28 cellular contexts compared by ENCODE assay signal in the genomic region with DNA sequence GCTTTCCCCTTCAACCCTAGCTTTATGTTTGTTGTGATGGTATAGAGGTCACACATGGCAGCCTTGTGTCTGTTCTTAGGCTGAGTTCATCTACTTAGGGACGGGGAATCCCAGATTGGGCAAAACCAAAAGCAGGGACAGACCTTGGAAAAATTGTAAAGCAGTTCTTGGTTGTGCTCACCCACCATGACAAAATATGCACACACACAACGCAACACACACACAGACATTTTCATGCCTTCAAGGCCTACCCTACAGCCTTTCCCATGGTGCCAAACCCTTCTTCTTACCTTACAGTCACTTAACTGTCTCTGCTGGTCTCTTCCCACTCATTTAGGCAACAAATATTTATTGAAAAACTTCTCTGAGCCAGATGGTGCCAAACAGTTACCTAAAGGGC. TPM values are rescaled to one million over a fixed set of nuclear protein-coding genes. Genes with fewer than 3 reads are reported as not detected.
DNase-seq lines count a peak whose midpoint lies in the region; ATAC-seq, FAIRE-seq and TF ChIP-seq lines count a peak whose summit lies in the region.
"Had no signal": no experiment of that assay in that cellular context is flagged by ENCODE, and none has a peak within 500 bp of the region (broad histone marks: within the 10 kb centered on the region; RNA-seq: fewer than 3 reads in every experiment).

No MANE protein-coding gene starts in this region.

- intact Hi-C loops in dorsolateral prefrontal cortex (cut with DNase I) (no loop called here), gastrocnemius medialis (cut with DNase I; ENCODE audit: low total_unique reads) (no loop called here), Caco-2 (cut with micrococcal nuclease; ENCODE audit: unreplicated experiment) (no loop called here)

- H3K27ac ChIP-seq in dorsolateral prefrontal cortex (peak overlapping the region in 35 of 59 donors; percentile 1 to 99 (median 37)), gastrocnemius medialis (peak overlapping the region in 3 of 4 donors; percentile 7 to 88 (median 10))
- H3K27ac ChIP-seq: HL-60, Peyer's patch, SJCRH30 had no signal

- peak; percentile 90 for FAIRE-seq in GM12891 (lab: Jason Lieb, UNC)
- FAIRE-seq: GM12892, GM18507, HepG2, K562 had no signal

- H3K9me3 Mint-ChIP-seq in Caco-2 (ENCODE audit: unreplicated experiment): no peaks in the 10 kb centered on the region
- H3K9me3 Mint-ChIP-seq: CD8-positive, alpha-beta T cell; H9; HFFc6 had no signal

- TF ChIP-seq POLR2A in GM12891 (IDR thresholded peaks at IDR 0.05; ENCODE audit: low read depth, low read length) (no peak), gastrocnemius medialis (IDR thresholded peaks at IDR 0.05) (no peak)

- H3K36me3 ChIP-seq in gastrocnemius medialis: no peaks in the 10 kb centered on the region
- no peaks in the 10 kb centered on the region for H3K36me3 ChIP-seq in Caco-2 (ENCODE audit: control insufficient read depth, insufficient read depth, low read length)
- H3K36me3 ChIP-seq: Peyer's patch had no signal

- in situ Hi-C loops in gastrocnemius medialis (cut with MboI; ENCODE audit: low sequenced_read_pairs in 4 of 4): no loop called here

- ATAC-seq in gastrocnemius medialis (no peak), GM21447 (IDR thresholded peaks at IDR 0.05; ENCODE audit: unreplicated experiment) (no peak)
- ATAC-seq: CD8-positive, alpha-beta T cell; HepG2; K562 had no signal

- DNase-seq in GM12891 (ENCODE audit: insufficient read length, low spot score) (no peak), NCI-H446 treated with DMSO at 0.1 percent for 48 hours (lab: John Stamatoyannopoulos, UW) (peak; percentile 19), dorsolateral prefrontal cortex (no peak), gastrocnemius medialis (no peak), COR-L47 (lab: John Stamatoyannopoulos, UW) (no peak), Caco-2 (no peak)
- DNase-seq: ACHN; C1 segment of cervical spinal cord; CD8-positive, alpha-beta T cell; DMS79; H9; HFFc6; NCI-H1105; NCI-H2081; NCI-H2171; NCI-H345; NCI-H524 treated with DMSO at 0.1 percent for 48 hours; NCI-H82; Peyer's patch; SJCRH30; T-helper 1 cell had no signal

- BruUV-seq in Caco-2 (replicated peaks; lab: Mats Ljungman, UMichigan): no TSS peak

- CTCF ChIA-PET in Caco-2 (lab: Charles Lee): no interaction called here

- H3K27me3 ChIP-seq in dorsolateral prefrontal cortex (no peaks in the 10 kb centered on the region), gastrocnemius medialis (no peaks in the 10 kb centered on the region), Caco-2 (replicated peaks; ENCODE audit: control insufficient read depth, insufficient read depth, low read length) (no peaks in the 10 kb centered on the region)
- H3K27me3 ChIP-seq: Peyer's patch, SJCRH30 had no signal

- no peak overlapping the region for H3K27ac Mint-ChIP-seq in Caco-2 (ENCODE audit: unreplicated experiment)
- H3K27ac Mint-ChIP-seq: CD8-positive, alpha-beta T cell; HFFc6 had no signal

- POLR2A ChIA-PET in Caco-2 (lab: Charles Lee): no interaction called here

- TF ChIP-seq CTCF in dorsolateral prefrontal cortex (IDR thresholded peaks at IDR 0.05 in 54 of 56, conservative IDR thresholded peaks at IDR 0.05 in 2 of 56; ENCODE audit: low read depth in 1 of 56, partially characterized antibody in 56 of 56) (no peak), gastrocnemius medialis (IDR thresholded peaks at IDR 0.05 in 4 of 5, conservative IDR thresholded peaks at IDR 0.05 in 1 of 5) (no peak), Caco-2 (IDR thresholded peaks at IDR 0.05; ENCODE audit: insufficient read depth in 1 of 2, low read depth in 1 of 2, low read length in 1 of 2, severe bottlenecking in 1 of 2, unreplicated experiment in 1 of 2) (no peak)

- H3K4me1 ChIP-seq in gastrocnemius medialis (peaks cover 24 to 38% of the 10 kb centered on the region in 2 donors), Caco-2 (no peaks in the 10 kb centered on the region)

- H3K4me1 Mint-ChIP-seq in Caco-2 (ENCODE audit: low read depth, unreplicated experiment): no peaks in the 10 kb centered on the region

- no peaks in the 10 kb centered on the region for H3K27me3 Mint-ChIP-seq in Caco-2 (ENCODE audit: insufficient read depth, unreplicated experiment)

- H3K4me3 ChIP-seq in dorsolateral prefrontal cortex (no peak overlapping the region), gastrocnemius medialis (no peak overlapping the region), Caco-2 (ENCODE audit: low read depth, low read length) (no peak overlapping the region)
- H3K4me3 ChIP-seq: K562, Peyer's patch, SJCRH30 had no signal

- H3K4me3 Mint-ChIP-seq in Caco-2 (ENCODE audit: unreplicated experiment): no peak overlapping the region
- H3K4me3 Mint-ChIP-seq: CD8-positive, alpha-beta T cell; H9; HFFc6 had no signal

- no peaks in the 10 kb centered on the region for H3K9me3 ChIP-seq in gastrocnemius medialis
- H3K9me3 ChIP-seq in Caco-2: no peaks in the 10 kb centered on the region
- H3K9me3 ChIP-seq: Peyer's patch, SJCRH30 had no signal

- no peaks in the 10 kb centered on the region for H3K36me3 Mint-ChIP-seq in Caco-2 (ENCODE audit: insufficient read depth, unreplicated experiment)
- H3K36me3 Mint-ChIP-seq: CD8-positive, alpha-beta T cell had no signal

TF ChIP-seq in GM12891, 5 proteins besides CTCF, POLR2A, EP300 and RAD21:
- TF ChIP-seq TAF1 (IDR thresholded peaks at IDR 0.05; ENCODE audit: low read depth, low read length): no peak
- TF ChIP-seq SPI1 (IDR thresholded peaks at IDR 0.05; ENCODE audit: low read depth, low read length): no peak
- no peak for TF ChIP-seq POLR2AphosphoS5 (IDR thresholded peaks at IDR 0.05; ENCODE audit: low read depth, low read length)
- TF ChIP-seq POU2F2 (IDR thresholded peaks at IDR 0.05; ENCODE audit: low read depth, low read length): no peak
- peak; percentile 68 for TF ChIP-seq PAX5 (IDR thresholded peaks at IDR 0.05; ENCODE audit: insufficient read depth, low read length, severe bottlenecking)

RNA-seq across cellular contexts. Expression of gene PCDHGC5, which starts 14.8 kb away (rescaled TPM):
- polyA plus RNA-seq in GM12891 (2012; ENCODE audit: low read depth, missing spikeins): 0.05 TPM
- total RNA-seq in dorsolateral prefrontal cortex: 10 to 100 TPM; 21.8 to 82.1 (median 50.7) TPM
- total RNA-seq in gastrocnemius medialis: 1 to 10 TPM in 1 of 4 donors, under 1 TPM in 2, not detected in 1; 0.16 to 1.5 (median 0.36) TPM
- total RNA-seq in Caco-2 (2022): 0.21 and 0.25 TPM in 2 replicates
- total RNA-seq: CD8-positive, alpha-beta T cell; HepG2; K562 had no signal
- polyA plus RNA-seq: K562 had no signal

RNA-seq across cellular contexts. Expression of gene PCDHGC4, which starts 18.9 kb away (rescaled TPM):
- polyA plus RNA-seq in GM12891 (2012; ENCODE audit: low read depth, missing spikeins): 0.14 TPM
- total RNA-seq in dorsolateral prefrontal cortex (10 to 100 TPM in 118 of 120 experiments, 1 to 10 TPM in 2; 9.0 to 35.3 (median 19.4) TPM), gastrocnemius medialis (10 to 100 TPM in 1 of 4 donors, 1 to 10 TPM in 1, under 1 TPM in 1, not detected in 1; 0.31 to 20.4 (median 1.7) TPM), Caco-2 (2022) (0.28 and 0.39 TPM in 2 replicates)
- total RNA-seq: CD8-positive, alpha-beta T cell; HT-29 had no signal
- polyA plus RNA-seq: HepG2, K562 had no signal

RNA-seq across cellular contexts. Expression of gene PCDHGC3, which starts 27.9 kb away (rescaled TPM):
- polyA plus RNA-seq in GM12891 (2012; ENCODE audit: low read depth, missing spikeins): 8.0 TPM
- 100 to 1,000 TPM in 119 of 120 experiments, 10 to 100 TPM in 1; 96.7 to 415 (median 161) TPM for total RNA-seq in dorsolateral prefrontal cortex
- 10 to 100 TPM; 11.8 to 14.5 (median 13.8) TPM for total RNA-seq in gastrocnemius medialis
- total RNA-seq in Caco-2 (2022): 1.3 and 2.9 TPM in 2 replicates
- total RNA-seq: CD8-positive, alpha-beta T cell had no signal
- polyA plus RNA-seq: K562 had no signal

Comparison
In these comparisons a context has a peak if more than half of its experiments do, and no peak if none do; other contexts are left out.
1. RNA of gene PCDHGC5, which starts 14.8 kb away (total RNA-seq): 21.8 to 82.1 TPM in dorsolateral prefrontal cortex; 0.16 to 1.5 TPM in gastrocnemius medialis and 0.21 to 0.25 TPM in Caco-2; every median in the first group is over 4 times any median in the second.
2. RNA of gene PCDHGC3, which starts 27.9 kb away (total RNA-seq): 96.7 to 415 TPM in dorsolateral prefrontal cortex; 11.8 to 14.5 TPM in gastrocnemius medialis and 1.3 to 2.9 TPM in Caco-2; every median in the first group is over 4 times any median in the second.